5 cellular contexts compared by ENCODE assay signal in the genomic region with DNA sequence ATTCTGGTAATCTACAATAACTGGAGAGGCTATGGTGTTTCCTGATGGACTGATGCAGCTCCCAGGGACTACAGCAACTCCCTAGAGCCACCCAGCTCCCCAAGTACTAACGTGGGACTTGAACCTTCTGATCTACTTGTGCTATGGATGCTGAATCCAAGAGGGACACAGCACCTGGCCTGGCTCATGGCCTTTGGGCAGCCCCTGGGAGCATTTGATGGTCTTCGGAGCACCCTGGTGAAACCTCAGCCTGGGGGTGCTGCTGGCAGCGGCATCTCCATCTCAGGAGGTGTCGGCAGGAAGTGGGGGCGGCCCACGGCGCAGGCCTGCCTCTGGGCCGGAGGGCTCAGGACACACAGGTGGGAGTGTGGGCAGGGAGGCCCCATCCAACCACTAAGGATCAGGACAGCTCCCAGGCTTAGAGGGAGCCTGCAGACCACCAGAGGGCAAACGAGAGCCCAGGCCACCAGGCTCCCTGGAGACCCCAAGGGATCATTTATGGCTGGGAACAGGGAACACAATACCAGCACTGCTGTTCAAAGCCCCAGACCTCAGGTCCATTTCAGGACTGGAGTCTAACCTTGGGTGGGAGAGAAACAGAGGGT. TPM values are rescaled to one million over a fixed set of nuclear protein-coding genes. Genes with fewer than 3 reads are reported as not detected.
DNase-seq lines count a peak whose midpoint lies in the region; ATAC-seq, FAIRE-seq and TF ChIP-seq lines count a peak whose summit lies in the region.

No MANE protein-coding gene starts in this region.

- intact Hi-C loops in endothelial cell of umbilical vein (cut with micrococcal nuclease) = loop anchor here (1.0 kb wide), 2 partner anchors 9 to 14 kb away; partner anchors contain the start of gene EHD1
- intact Hi-C loops in stomach (cut with DNase I; ENCODE audit: low total_unique reads) = no loop called here

- peak; percentile 38 for DNase-seq in NCI-H526 treated with DMSO at 0.1 percent for 48 hours (lab: John Stamatoyannopoulos, UW)
- no peak for DNase-seq in endothelial cell of umbilical vein (ENCODE audit: low read depth, low spot score)
- no peak for DNase-seq in stomach
- DNase-seq in activated CD4-positive, alpha-beta T cell treated with anti-CD3 and anti-CD28 coated beads for 48 hours = no peak

- no peaks in the 10 kb centered on the region for H3K9me3 ChIP-seq in endothelial cell of umbilical vein (replicated peaks; ENCODE audit: control insufficient read depth, insufficient read depth, low read length)
- H3K9me3 ChIP-seq in stomach = no peaks in the 10 kb centered on the region

- TSS peak; percentile 80 for BruUV-seq in endothelial cell of umbilical vein (replicated peaks; lab: Mats Ljungman, UMichigan)

- no peak for TF ChIP-seq EP300 in stomach (IDR thresholded peaks at IDR 0.05)

- H3K4me1 ChIP-seq in endothelial cell of umbilical vein (ENCODE audit: control insufficient read depth, extremely low read depth, insufficient read depth, low read length) (peaks cover 51% of the 10 kb centered on the region), stomach (peaks cover 74 to 99% (median 87%) of the 10 kb centered on the region in 4 donors)

- peaks cover 73% of the 10 kb centered on the region for H3K79me2 ChIP-seq in endothelial cell of umbilical vein (ENCODE audit: control insufficient read depth, insufficient read depth, low read length)

- peaks cover 2 to 11% of the 10 kb centered on the region in 2 experiments for H3K36me3 ChIP-seq in endothelial cell of umbilical vein (ENCODE audit: control insufficient read depth in 2 of 2, extremely low read depth in 1 of 2, insufficient read depth in 2 of 2, low read length in 2 of 2)
- peaks cover 30 to 49% (median 40%) of the 10 kb centered on the region in 4 donors for H3K36me3 ChIP-seq in stomach

- no peak overlapping the region for H2AFZ ChIP-seq in endothelial cell of umbilical vein (ENCODE audit: low read depth, low read length)

- no peak for ATAC-seq in HG03442 (IDR thresholded peaks at IDR 0.05; ENCODE audit: unreplicated experiment)

- TF ChIP-seq POLR2A in endothelial cell of umbilical vein (IDR thresholded peaks at IDR 0.05; ENCODE audit: low read depth, low read length) = no peak
- TF ChIP-seq POLR2A in stomach (IDR thresholded peaks at IDR 0.05) = no peak

- H3K27me3 ChIP-seq in endothelial cell of umbilical vein (ENCODE audit: control insufficient read depth in 2 of 2, insufficient read depth in 2 of 2, low read length in 2 of 2) (no peaks in the 10 kb centered on the region), stomach (no peaks in the 10 kb centered on the region)

- POLR2A ChIA-PET in endothelial cell of umbilical vein (lab: Charles Lee) = interaction anchor here (1.0 to 3.5 kb wide), 6 partner anchors 8 to 91 kb away, joined by 4 to 45 read pairs (median 6); partner anchors contain the start of genes EHD1 and SF1

- H4K20me1 ChIP-seq in endothelial cell of umbilical vein (replicated peaks; ENCODE audit: control insufficient read depth, extremely low read depth, insufficient read depth, low read length) = no peaks in the 10 kb centered on the region

- peak overlapping the region; percentile 83 for H3K9ac ChIP-seq in endothelial cell of umbilical vein (replicated peaks; ENCODE audit: extremely low read depth, insufficient read depth, low read length)

- dilution Hi-C loops in endothelial cell of umbilical vein (cut with MboI; ENCODE audit: extremely low pct_ligation_motif_present, low sequenced_read_pairs) = no loop called here

- H3K27ac ChIP-seq in endothelial cell of umbilical vein (ENCODE audit: insufficient read depth, low read depth, low read length) (peak overlapping the region; percentile 98), stomach (peak overlapping the region; percentile 28 to 94 (median 92))

- WGBS in stomach, 5 donors = 43 to 72% (median 63%) methylated on average over 8 to 9 of the region's 9 CpGs

- CTCF ChIA-PET in endothelial cell of umbilical vein (lab: Charles Lee) = interaction anchor here (0.7 to 3.7 kb wide), 15 partner anchors 8 to 145 kb away, joined by 3 to 101 read pairs (median 6); partner anchors contain the start of genes BATF2, CDC42BPG, EHD1 and SF1

- H3K4me2 ChIP-seq in endothelial cell of umbilical vein (ENCODE audit: insufficient read depth, low read length) = peak overlapping the region; percentile 49

- H3K4me3 ChIP-seq in endothelial cell of umbilical vein (replicated peaks in 1 of 3; ENCODE audit: insufficient read depth in 1 of 3, low read depth in 1 of 3, low read length in 3 of 3) (no peak overlapping the region), stomach (peak overlapping the region; percentile 2 to 37 (median 14))

- TF ChIP-seq CTCF in endothelial cell of umbilical vein (IDR thresholded peaks at IDR 0.05; ENCODE audit: extremely low read depth in 1 of 2, insufficient read depth in 1 of 2, low read depth in 1 of 2, low read length in 2 of 2) (peak; percentile 48 to 50), stomach (IDR thresholded peaks at IDR 0.05) (peak in 1 of 7 experiments; percentile 10)

- no peaks in the 10 kb centered on the region for H3K9me1 ChIP-seq in endothelial cell of umbilical vein (replicated peaks; ENCODE audit: control insufficient read depth, extremely low read depth, insufficient read depth, low read length)

- peak; percentile 21 for FAIRE-seq in endothelial cell of umbilical vein (lab: Jason Lieb, UNC)

TF ChIP-seq in endothelial cell of umbilical vein, 7 proteins besides CTCF, POLR2A, EP300 and RAD21 (continues in another document):
- TF ChIP-seq GATA2 (IDR thresholded peaks at IDR 0.05; ENCODE audit: insufficient read depth, insufficient read length, low read depth, low read length) (no peak), MYC (IDR thresholded peaks at IDR 0.05; ENCODE audit: low read depth, low read length) (no peak), EZH2 (IDR thresholded peaks at IDR 0.05; ENCODE audit: borderline replicate concordance, low read depth, low read length, severe bottlenecking) (no peak)

RNA-seq across cellular contexts. Expression of gene EHD1, which starts 8.7 kb away (rescaled TPM):
- total RNA-seq in endothelial cell of umbilical vein (98.0 and 109 TPM in 2 replicates), stomach (100 to 1,000 TPM in 2 of 5 donors, 10 to 100 TPM in 3; 23.3 to 160 (median 56.2) TPM)
- polyA plus RNA-seq in endothelial cell of umbilical vein (136 and 140 TPM in 2 replicates), stomach (10 to 100 TPM; 17.9 to 24.6 (median 19.4) TPM)
- 109 and 112 TPM in 2 replicates for polyA plus RNA-seq in endothelial cell of umbilical vein (2011; cell fraction: cytosol; rRNA removed)
- 91.7 and 102 TPM in 2 replicates for polyA plus RNA-seq in endothelial cell of umbilical vein (2011; cell fraction: nucleus; rRNA removed)
- polyA plus RNA-seq in endothelial cell of umbilical vein (2012) = 101 and 131 TPM in 2 replicates
- 136 and 168 TPM in 2 replicates for polyA minus RNA-seq in endothelial cell of umbilical vein
- polyA minus RNA-seq in endothelial cell of umbilical vein (2011; cell fraction: cytosol; rRNA and poly(A)+ RNA removed) = 41.1 TPM
- polyA minus RNA-seq in endothelial cell of umbilical vein (2011; cell fraction: nucleus; rRNA and poly(A)+ RNA removed) = 35.6 and 63.3 TPM in 2 replicates

RNA-seq across cellular contexts. Expression of gene CDC42BPG, which starts 25.2 kb away (rescaled TPM):
- total RNA-seq in endothelial cell of umbilical vein (0.42 and 0.62 TPM in 2 replicates), stomach (10 to 100 TPM; 10.3 to 66.5 (median 53.3) TPM)
- polyA plus RNA-seq in endothelial cell of umbilical vein (0.13 and 0.19 TPM in 2 replicates), stomach (10 to 100 TPM in 2 of 3 donors, 1 to 10 TPM in 1; 8.9 to 20.0 (median 10.9) TPM)
- 0.14 and 0.16 TPM in 2 replicates for polyA plus RNA-seq in endothelial cell of umbilical vein (2011; cell fraction: cytosol; rRNA removed)
- polyA plus RNA-seq in endothelial cell of umbilical vein (2011; cell fraction: nucleus; rRNA removed) = 0.49 and 0.57 TPM in 2 replicates
- 0.27 and 0.33 TPM in 2 replicates for polyA plus RNA-seq in endothelial cell of umbilical vein (2012)
- 0.17 and 0.32 TPM in 2 replicates for polyA minus RNA-seq in endothelial cell of umbilical vein
- 2.3 TPM for polyA minus RNA-seq in endothelial cell of umbilical vein (2011; cell fraction: cytosol; rRNA and poly(A)+ RNA removed)
- 0.24 and 0.34 TPM in 2 replicates for polyA minus RNA-seq in endothelial cell of umbilical vein (2011; cell fraction: nucleus; rRNA and poly(A)+ RNA removed)

RNA-seq across cellular contexts. Expression of gene ATG2A, which starts 47.3 kb away (rescaled TPM):
- total RNA-seq in endothelial cell of umbilical vein (24.3 and 27.4 TPM in 2 replicates), stomach (10 to 100 TPM; 14.3 to 77.6 (median 46.1) TPM)
- polyA plus RNA-seq in endothelial cell of umbilical vein (13.4 and 17.6 TPM in 2 replicates), stomach (10 to 100 TPM; 12.2 to 18.7 (median 16.3) TPM)
- 7.8 and 10.6 TPM in 2 replicates for polyA plus RNA-seq in endothelial cell of umbilical vein (2011; cell fraction: cytosol; rRNA removed)
- 26.8 and 30.3 TPM in 2 replicates for polyA plus RNA-seq in endothelial cell of umbilical vein (2011; cell fraction: nucleus; rRNA removed)
- polyA plus RNA-seq in endothelial cell of umbilical vein (2012) = 14.2 and 17.3 TPM in 2 replicates
- polyA minus RNA-seq in endothelial cell of umbilical vein = 12.0 and 12.9 TPM in 2 replicates
- 25.1 TPM for polyA minus RNA-seq in endothelial cell of umbilical vein (2011; cell fraction: cytosol; rRNA and poly(A)+ RNA removed)
- 12.5 and 16.6 TPM in 2 replicates for polyA minus RNA-seq in endothelial cell of umbilical vein (2011; cell fraction: nucleus; rRNA and poly(A)+ RNA removed)

RNA-seq across cellular contexts. Expression of gene PPP2R5B, which starts 54.8 kb away (rescaled TPM):
- total RNA-seq in endothelial cell of umbilical vein (17.8 and 21.5 TPM in 2 replicates), stomach (10 to 100 TPM in 4 of 5 donors, 1 to 10 TPM in 1; 6.6 to 75.6 (median 25.7) TPM)
- polyA plus RNA-seq in endothelial cell of umbilical vein (17.6 and 20.9 TPM in 2 replicates), stomach (10 to 100 TPM in 2 of 3 donors, 1 to 10 TPM in 1; 9.8 to 13.8 (median 12.3) TPM)
- polyA plus RNA-seq in endothelial cell of umbilical vein (2011; cell fraction: cytosol; rRNA removed) = 15.6 and 19.5 TPM in 2 replicates
- polyA plus RNA-seq in endothelial cell of umbilical vein (2011; cell fraction: nucleus; rRNA removed) = 41.2 and 52.8 TPM in 2 replicates
- 19.5 and 21.5 TPM in 2 replicates for polyA plus RNA-seq in endothelial cell of umbilical vein (2012)
- polyA minus RNA-seq in endothelial cell of umbilical vein = 10.1 and 13.6 TPM in 2 replicates
- polyA minus RNA-seq in endothelial cell of umbilical vein (2011; cell fraction: cytosol; rRNA and poly(A)+ RNA removed) = 2.5 TPM
- 6.5 and 8.1 TPM in 2 replicates for polyA minus RNA-seq in endothelial cell of umbilical vein (2011; cell fraction: nucleus; rRNA and poly(A)+ RNA removed)

RNA-seq across cellular contexts. Expression of gene MEN1, which starts 59.3 kb away (rescaled TPM):
- total RNA-seq in endothelial cell of umbilical vein = 41.1 and 41.6 TPM in 2 replicates
- 43.1 and 48.8 TPM in 2 replicates for polyA plus RNA-seq in endothelial cell of umbilical vein
- 28.8 and 36.8 TPM in 2 replicates for polyA plus RNA-seq in endothelial cell of umbilical vein (2011; cell fraction: cytosol; rRNA removed)
- 60.0 and 60.6 TPM in 2 replicates for polyA plus RNA-seq in endothelial cell of umbilical vein (2011; cell fraction: nucleus; rRNA removed)
- polyA plus RNA-seq in endothelial cell of umbilical vein (2012) = 36.0 and 40.6 TPM in 2 replicates
- polyA minus RNA-seq in endothelial cell of umbilical vein = 25.7 and 26.5 TPM in 2 replicates
- polyA minus RNA-seq in endothelial cell of umbilical vein (2011; cell fraction: cytosol; rRNA and poly(A)+ RNA removed) = 30.1 TPM
- 12.9 and 19.6 TPM in 2 replicates for polyA minus RNA-seq in endothelial cell of umbilical vein (2011; cell fraction: nucleus; rRNA and poly(A)+ RNA removed)
- 10 to 100 TPM in 4 of 5 donors, 1 to 10 TPM in 1; 9.4 to 62.5 (median 16.9) TPM for total RNA-seq in stomach
- 10 to 100 TPM; 12.9 to 16.4 (median 13.6) TPM for polyA plus RNA-seq in stomach

Comparison
In these comparisons a context has a peak if more than half of its experiments do, and no peak if none do; other contexts are left out.
1. H3K4me3 ChIP-seq: peak in stomach (4 of 4); none in endothelial cell of umbilical vein (0 of 3).